ENCODE assay signal across 8 cellular contexts in the genomic region with DNA sequence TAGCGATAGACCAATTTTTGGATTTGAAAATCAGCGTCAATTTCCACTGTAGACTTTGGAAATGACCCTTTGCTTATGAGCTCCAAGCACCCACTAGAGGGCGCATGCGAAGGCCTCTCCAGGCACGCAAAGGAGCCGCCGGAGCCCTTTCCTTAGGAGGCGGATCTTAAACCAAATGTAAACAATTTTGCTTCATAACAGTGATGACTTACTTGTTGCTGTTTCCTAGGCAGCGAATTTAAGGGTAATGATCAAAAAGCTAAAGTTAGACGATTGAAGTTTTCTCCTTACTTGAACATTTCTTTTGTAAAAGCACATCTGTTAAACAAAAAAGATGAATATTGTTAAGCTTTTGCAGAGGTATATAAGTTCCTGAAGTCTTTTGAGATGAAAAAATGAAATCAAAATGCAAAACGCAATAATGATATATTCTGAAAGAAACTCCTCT. TPM values are rescaled to one million over a fixed set of nuclear protein-coding genes. Genes with fewer than 3 reads are reported as not detected.
DNase-seq lines count a peak whose midpoint lies in the region; ATAC-seq and TF ChIP-seq lines count a peak whose summit lies in the region.

No MANE protein-coding gene starts in this region.

- peak; percentile 91 for TF ChIP-seq CTCF in nephron progenitor cell (IDR thresholded peaks at IDR 0.05)

- no peaks in the 10 kb centered on the region for H3K9me3 Mint-ChIP-seq in activated T-cell treated with anti-CD3 and anti-CD28 coated beads, Interleukin-2, amount 50 U/mL, for 72 hours
- no peaks in the 10 kb centered on the region for H3K9me3 Mint-ChIP-seq in nephron progenitor cell

- H3K27ac Mint-ChIP-seq in activated T-cell treated with anti-CD3 and anti-CD28 coated beads, Interleukin-2, amount 50 U/mL, for 72 hours: no peak overlapping the region
- H3K27ac Mint-ChIP-seq in nephron progenitor cell: no peak overlapping the region

- peak; percentile 56 for DNase-seq in DMS53 treated with DMSO at 0.1 percent for 48 hours (lab: John Stamatoyannopoulos, UW; ENCODE audit: unreplicated experiment)
- DNase-seq in HT1080 (ENCODE audit: low read depth): peak; percentile 52
- peak; percentile 82 for DNase-seq in RPMI7951 (ENCODE audit: low read depth)
- peak; percentile 78 to 81 for DNase-seq in activated T-cell treated with anti-CD3 and anti-CD28 coated beads, Interleukin-2, amount 50 U/mL, for 72 hours
- DNase-seq in fibroblast of gingiva (ENCODE audit: low read depth): peak; percentile 90
- peak; percentile 81 for DNase-seq in nephron progenitor cell
- peak; percentile 63 for DNase-seq in stimulated activated naive CD4-positive, alpha-beta T cell treated with Interleukin-2 at 50 U/mL for 16 hours (lab: John Stamatoyannopoulos, UW)

- no peaks in the 10 kb centered on the region for H3K36me3 Mint-ChIP-seq in activated T-cell treated with anti-CD3 and anti-CD28 coated beads, Interleukin-2, amount 50 U/mL, for 72 hours (ENCODE audit: insufficient read depth in 2 of 2)
- H3K36me3 Mint-ChIP-seq in nephron progenitor cell (ENCODE audit: low read depth): no peaks in the 10 kb centered on the region

- no peak overlapping the region for H3K4me3 Mint-ChIP-seq in activated T-cell treated with anti-CD3 and anti-CD28 coated beads, Interleukin-2, amount 50 U/mL, for 72 hours
- H3K4me3 Mint-ChIP-seq in nephron progenitor cell: no peak overlapping the region

- peaks cover 10% of the 10 kb centered on the region for H3K27me3 Mint-ChIP-seq in activated T-cell treated with anti-CD3 and anti-CD28 coated beads, Interleukin-2, amount 50 U/mL, for 72 hours (ENCODE audit: low read depth)
- peaks cover 47% of the 10 kb centered on the region for H3K27me3 Mint-ChIP-seq in nephron progenitor cell (ENCODE audit: low read depth, poor library complexity)

- peak; percentile 70 to 79 for ATAC-seq in activated T-cell treated with anti-CD3 and anti-CD28 coated beads, Interleukin-2, amount 50 U/mL, for 72 hours (replicated peaks in 1 of 2)
- no peak for ATAC-seq in HG02840 (IDR thresholded peaks at IDR 0.05; ENCODE audit: low FRiP score, unreplicated experiment)

- peaks cover 8% of the 10 kb centered on the region for H3K4me1 Mint-ChIP-seq in activated T-cell treated with anti-CD3 and anti-CD28 coated beads, Interleukin-2, amount 50 U/mL, for 72 hours (ENCODE audit: low read depth)
- no peaks in the 10 kb centered on the region for H3K4me1 Mint-ChIP-seq in nephron progenitor cell

RNA-seq across cellular contexts. Expression of a gene that starts 29.2 kb away (rescaled TPM):
- 19.4 and 21.3 TPM in 2 replicates for total RNA-seq in HT1080 (2014; rRNA removed; shearing (Covaris generic))
- polyA plus RNA-seq in HT1080 (2015; cell fraction: cytosol; rRNA removed): 17.5 and 18.5 TPM in 2 replicates
- polyA plus RNA-seq in HT1080 (2015; cell fraction: nucleus; rRNA removed): 31.0 and 34.4 TPM in 2 replicates
- 36.6 TPM in 2 replicates for total RNA-seq in RPMI7951 (2014; rRNA removed; shearing (Covaris generic))
- total RNA-seq in activated T-cell treated with anti-CD3 and anti-CD28 coated beads, Interleukin-2, amount 50 U/mL, for 72 hours: 10 to 100 TPM; 42.2 to 46.1 TPM
